ENCODE assay signal across 27 cellular contexts in the genomic region with DNA sequence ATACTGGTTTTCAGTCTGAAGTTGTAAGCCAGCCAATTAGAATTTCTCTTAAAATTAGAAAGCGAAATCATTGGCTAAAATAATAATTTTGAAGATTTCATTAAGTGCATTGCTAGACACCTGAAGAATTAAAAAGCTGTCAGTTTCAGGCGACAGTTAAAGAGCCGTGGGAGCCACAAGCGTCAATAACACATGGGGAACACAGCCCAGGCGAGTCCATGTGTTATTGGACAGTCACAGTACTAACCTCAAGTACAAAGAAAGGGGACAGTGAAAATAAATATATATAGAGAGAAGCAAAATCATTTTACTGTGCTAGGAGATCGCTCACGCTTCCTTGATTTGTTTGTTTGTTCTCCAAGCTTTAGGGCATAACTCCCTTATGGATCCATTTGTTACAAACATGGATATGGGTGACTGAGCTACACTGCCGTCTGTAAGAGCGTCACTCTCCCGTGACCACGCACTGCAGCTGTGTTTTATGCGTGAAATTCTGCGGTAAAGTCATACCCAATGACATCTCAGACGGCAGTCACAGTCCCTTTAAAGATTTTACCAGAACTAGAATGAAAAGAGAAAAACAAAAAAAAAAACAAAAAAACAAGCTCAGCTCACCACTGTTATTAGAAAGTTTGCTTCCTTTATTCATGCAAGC.
DNase-seq lines count a peak whose midpoint lies in the region; ATAC-seq, FAIRE-seq and TF ChIP-seq lines count a peak whose summit lies in the region.
"Had no signal": no experiment of that assay in that cellular context is flagged by ENCODE, and none has a peak within 500 bp of the region (broad histone marks: within the 10 kb centered on the region; RNA-seq: fewer than 3 reads in every experiment).

No MANE protein-coding gene starts in this region.

- no peaks in the 10 kb centered on the region for H3K27me3 ChIP-seq in SJCRH30
- H3K27me3 ChIP-seq: breast epithelium, MG63 had no signal

- H3K27ac ChIP-seq in SJCRH30 (peak overlapping the region; percentile 69), cingulate gyrus (ENCODE audit: low read depth, low read length) (peak overlapping the region; percentile 35)
- H3K27ac ChIP-seq: breast epithelium, coronary artery, WERI-Rb-1 had no signal

- POLR2A ChIA-PET in activated CD8-positive, alpha-beta T cell treated with anti-CD3 and anti-CD28 coated beads for 36 hours (lab: Charles Lee) = interaction anchor here (1.1 kb wide), 2 partner anchors 19 to 29 kb away, joined by 3 read pairs; no protein-coding TSS in a partner anchor
- POLR2A ChIA-PET in activated CD8-positive, alpha-beta T cell treated with anti-CD3 and anti-CD28 coated beads, Interleukin-2, amount 10 ng/mL, durations not matched to agents 7 days and 5 days (lab: Charles Lee) = interaction anchor here (0.6 kb wide), 1 partner anchor 614 kb away, joined by 4 read pairs; no protein-coding TSS in a partner anchor

- no peak overlapping the region for H3K4me3 ChIP-seq in SJCRH30
- H3K4me3 ChIP-seq: breast epithelium, coronary artery, MG63 had no signal

- H3K9me3 ChIP-seq in SJCRH30 (replicated peaks) = no peaks in the 10 kb centered on the region
- H3K9me3 ChIP-seq: breast epithelium, MG63, SK-N-SH had no signal

- H3K4me3 Mint-ChIP-seq in activated CD8-positive, alpha-beta T cell treated with anti-CD3 and anti-CD28 coated beads for 36 hours = no peak overlapping the region
- no peak overlapping the region for H3K4me3 Mint-ChIP-seq in activated CD8-positive, alpha-beta T cell treated with anti-CD3 and anti-CD28 coated beads, Interleukin-2, amount 10 ng/mL, durations not matched to agents 7 days and 5 days
- H3K4me3 Mint-ChIP-seq in nephron progenitor cell = no peak overlapping the region
- H3K4me3 Mint-ChIP-seq: activated T-cell treated with anti-CD3 and anti-CD28 coated beads, Interleukin-2, amount 50 U/mL, for 4 hours; T-helper 2 cell treated with Interferon-gamma antibody and Interleukin-4, amounts not matched to agents 5 μg/mL and 100 μg/mL, for 36 hours had no signal

- H3K27me3 Mint-ChIP-seq in activated CD8-positive, alpha-beta T cell treated with anti-CD3 and anti-CD28 coated beads for 36 hours = no peaks in the 10 kb centered on the region
- H3K27me3 Mint-ChIP-seq in activated CD8-positive, alpha-beta T cell treated with anti-CD3 and anti-CD28 coated beads, Interleukin-2, amount 10 ng/mL, durations not matched to agents 7 days and 5 days (ENCODE audit: low read depth) = no peaks in the 10 kb centered on the region
- no peaks in the 10 kb centered on the region for H3K27me3 Mint-ChIP-seq in nephron progenitor cell (ENCODE audit: low read depth, poor library complexity)

- CTCF ChIA-PET in activated CD8-positive, alpha-beta T cell treated with anti-CD3 and anti-CD28 coated beads for 36 hours (lab: Charles Lee) = no interaction called here
- CTCF ChIA-PET in activated CD8-positive, alpha-beta T cell treated with anti-CD3 and anti-CD28 coated beads, Interleukin-2, amount 10 ng/mL, durations not matched to agents 7 days and 5 days (lab: Charles Lee) = no interaction called here

- no peaks in the 10 kb centered on the region for H3K9me3 Mint-ChIP-seq in activated CD8-positive, alpha-beta T cell treated with anti-CD3 and anti-CD28 coated beads for 36 hours
- no peaks in the 10 kb centered on the region for H3K9me3 Mint-ChIP-seq in activated CD8-positive, alpha-beta T cell treated with anti-CD3 and anti-CD28 coated beads, Interleukin-2, amount 10 ng/mL, durations not matched to agents 7 days and 5 days (ENCODE audit: insufficient read depth)
- H3K9me3 Mint-ChIP-seq in nephron progenitor cell = no peaks in the 10 kb centered on the region
- H3K9me3 Mint-ChIP-seq: activated T-cell treated with anti-CD3 and anti-CD28 coated beads, Interleukin-2, amount 50 U/mL, for 4 hours; T-helper 2 cell treated with Interferon-gamma antibody and Interleukin-4, amounts not matched to agents 5 μg/mL and 100 μg/mL, for 36 hours had no signal

- no peak for ATAC-seq in activated CD8-positive, alpha-beta T cell treated with anti-CD3 and anti-CD28 coated beads for 36 hours
- no peak for ATAC-seq in activated CD8-positive, alpha-beta T cell treated with anti-CD3 and anti-CD28 coated beads, Interleukin-2, amount 10 ng/mL, durations not matched to agents 7 days and 5 days
- no peak for ATAC-seq in sciatic nerve
- ATAC-seq: HCT116, right cardiac atrium had no signal

- H3K4me1 Mint-ChIP-seq in activated CD8-positive, alpha-beta T cell treated with anti-CD3 and anti-CD28 coated beads for 36 hours (ENCODE audit: low read depth) = peaks cover 38% of the 10 kb centered on the region
- H3K4me1 Mint-ChIP-seq in activated CD8-positive, alpha-beta T cell treated with anti-CD3 and anti-CD28 coated beads, Interleukin-2, amount 10 ng/mL, durations not matched to agents 7 days and 5 days (ENCODE audit: low read depth) = peaks cover 13% of the 10 kb centered on the region
- peaks cover 7% of the 10 kb centered on the region for H3K4me1 Mint-ChIP-seq in nephron progenitor cell

- H3K36me3 ChIP-seq in SJCRH30 = no peaks in the 10 kb centered on the region; the same call in 1 of the 2 replicates

- TF ChIP-seq CTCF in activated CD8-positive, alpha-beta T cell treated with anti-CD3 and anti-CD28 coated beads for 36 hours (IDR thresholded peaks at IDR 0.05) = no peak
- TF ChIP-seq CTCF in nephron progenitor cell (IDR thresholded peaks at IDR 0.05) (no peak), D721Med (IDR thresholded peaks at IDR 0.05; ENCODE audit: insufficient read depth, missing control alignments) (no peak)

- no peak for DNase-seq in activated CD8-positive, alpha-beta T cell treated with anti-CD3 and anti-CD28 coated beads for 36 hours
- no peak for DNase-seq in activated CD8-positive, alpha-beta T cell treated with anti-CD3 and anti-CD28 coated beads, Interleukin-2, amount 10 ng/mL, durations not matched to agents 7 days and 5 days
- DNase-seq in SJCRH30 (peak; percentile 45 to 71), nephron progenitor cell (no peak), D721Med (ENCODE audit: insufficient read length, low spot score) (no peak), sciatic nerve (ENCODE audit: low spot score) (no peak), NCI-H82 treated with DMSO at 0.1 percent for 48 hours (lab: John Stamatoyannopoulos, UW; ENCODE audit: unreplicated experiment) (no peak)
- DNase-seq: activated T-cell treated with anti-CD3 and anti-CD28 coated beads, Interleukin-2, amount 50 U/mL, for 4 hours; EL; kidney glomerular epithelial cell; MG63; NCI-H1436 treated with DMSO at 0.1 percent for 48 hours; NCI-H2171; NCI-H526 treated with DMSO at 0.1 percent for 48 hours; right cardiac atrium; RPMI8226; SK-N-SH; stimulated activated CD4-positive, alpha-beta T cell treated with anti-CD3 and anti-CD28 coated beads, Interleukin-12 subunit alpha, Interleukin-12 subunit beta, amount 100 ng/mL, for 4 hours; stimulated activated CD4-positive, alpha-beta T cell treated with anti-CD3 and anti-CD28 coated beads, Interleukin-4, amount 100 ng/mL, for 4 hours; WERI-Rb-1 had no signal

- FAIRE-seq in D721Med (lab: Jason Lieb, UNC) = no peak
- FAIRE-seq: A204.1, endometrium had no signal

- H3K36me3 Mint-ChIP-seq in activated CD8-positive, alpha-beta T cell treated with anti-CD3 and anti-CD28 coated beads for 36 hours (ENCODE audit: low read depth) = peaks cover 67% of the 10 kb centered on the region
- peaks cover 56% of the 10 kb centered on the region for H3K36me3 Mint-ChIP-seq in activated CD8-positive, alpha-beta T cell treated with anti-CD3 and anti-CD28 coated beads, Interleukin-2, amount 10 ng/mL, durations not matched to agents 7 days and 5 days (ENCODE audit: low read depth)
- H3K36me3 Mint-ChIP-seq in nephron progenitor cell (ENCODE audit: low read depth) = peaks cover 36% of the 10 kb centered on the region

- peaks cover 17% of the 10 kb centered on the region for H3K4me1 ChIP-seq in SJCRH30
- H3K4me1 ChIP-seq: breast epithelium had no signal

- intact Hi-C loops in activated CD8-positive, alpha-beta T cell treated with anti-CD3 and anti-CD28 coated beads for 36 hours (cut with micrococcal nuclease) = no loop called here
- intact Hi-C loops in sciatic nerve (cut with DNase I) = no loop called here

- H3K27ac Mint-ChIP-seq in activated CD8-positive, alpha-beta T cell treated with anti-CD3 and anti-CD28 coated beads for 36 hours = peak overlapping the region; percentile 49
- no peak overlapping the region for H3K27ac Mint-ChIP-seq in activated CD8-positive, alpha-beta T cell treated with anti-CD3 and anti-CD28 coated beads, Interleukin-2, amount 10 ng/mL, durations not matched to agents 7 days and 5 days
- peak overlapping the region; percentile 58 for H3K27ac Mint-ChIP-seq in nephron progenitor cell

Comparison
In these comparisons a context has a peak if more than half of its experiments do, and no peak if none do; other contexts are left out.
1. DNase-seq: peak in SJCRH30 (2 of 2); none in activated CD8-positive, alpha-beta T cell treated with anti-CD3 and anti-CD28 coated beads for 36 hours (single experiment), activated CD8-positive, alpha-beta T cell treated with anti-CD3 and anti-CD28 coated beads, Interleukin-2, amount 10 ng/mL, durations not matched to agents 7 days and 5 days (single experiment), nephron progenitor cell (single experiment), D721Med (single experiment), sciatic nerve (single experiment) and NCI-H82 treated with DMSO at 0.1 percent for 48 hours (single experiment).